In genomic region chr17:5468075-5468473, GRCh38 we compare ENCODE assay signal across 8 cellular contexts. TPM values are rescaled to one million over a fixed set of nuclear protein-coding genes. Genes with fewer than 3 reads are reported as not detected.
DNase-seq lines count a peak whose midpoint lies in the region; ATAC-seq and TF ChIP-seq lines count a peak whose summit lies in the region.

No MANE protein-coding gene starts in this region.

- peak overlapping the region; percentile 67 for H2AFZ ChIP-seq in hepatocyte

- H3K27me3 Mint-ChIP-seq in activated T-helper 17 cell treated with anti-CD3 and anti-CD28 coated beads, Interleukin-2, amount 50 U/mL, for 72 hours: no peaks in the 10 kb centered on the region

- H3K4me3 ChIP-seq in hepatocyte: peak overlapping the region; percentile 73

- peak; percentile 34 for DNase-seq in GM13976 (ENCODE audit: low spot score)
- no peak for DNase-seq in hepatocyte (ENCODE audit: low spot score)
- peak; percentile 36 for DNase-seq in stimulated activated CD4-positive, alpha-beta T cell treated with anti-CD3 and anti-CD28 coated beads, Interleukin-15, amount 100 ng/mL, for 24 hours
- no peak for DNase-seq in ureter (ENCODE audit: low spot score)
- DNase-seq in NCI-H774 (lab: John Stamatoyannopoulos, UW): no peak
- no peak for DNase-seq in middle frontal gyrus (ENCODE audit: extremely low spot score, low spot score)

- under 1% methylated on average over 17 of the region's 17 CpGs for WGBS in hepatocyte (ENCODE audit: low lambda C conversion rate, missing lambda C conversion rate)

- peaks cover 9% of the 10 kb centered on the region for H3K4me1 ChIP-seq in hepatocyte (ENCODE audit: insufficient read depth)

- H3K27ac ChIP-seq in hepatocyte: peak overlapping the region; percentile 32

- no peaks in the 10 kb centered on the region for H3K9me3 Mint-ChIP-seq in activated T-helper 17 cell treated with anti-CD3 and anti-CD28 coated beads, Interleukin-2, amount 50 U/mL, for 72 hours

- H3K79me2 ChIP-seq in hepatocyte: peaks cover 53% of the 10 kb centered on the region

- peaks cover 28% of the 10 kb centered on the region for H3K4me1 Mint-ChIP-seq in activated T-helper 17 cell treated with anti-CD3 and anti-CD28 coated beads, Interleukin-2, amount 50 U/mL, for 72 hours

- peak; percentile 4 for ATAC-seq in HG03439 (IDR thresholded peaks at IDR 0.05; ENCODE audit: unreplicated experiment)
- peak; percentile 37 for ATAC-seq in activated T-helper 17 cell treated with anti-CD3 and anti-CD28 coated beads, Interleukin-2, amount 50 U/mL, for 72 hours (replicated peaks)

- H3K4me3 Mint-ChIP-seq in activated T-helper 17 cell treated with anti-CD3 and anti-CD28 coated beads, Interleukin-2, amount 50 U/mL, for 72 hours: peak overlapping the region; percentile 92

- H3K9me3 ChIP-seq in hepatocyte (ENCODE audit: low read depth): no peaks in the 10 kb centered on the region

- peak overlapping the region; percentile 87 for H3K27ac Mint-ChIP-seq in activated T-helper 17 cell treated with anti-CD3 and anti-CD28 coated beads, Interleukin-2, amount 50 U/mL, for 72 hours

- H4K20me1 ChIP-seq in hepatocyte (ENCODE audit: insufficient read depth, poor library complexity, severe bottlenecking): no peaks in the 10 kb centered on the region

- H3K36me3 Mint-ChIP-seq in activated T-helper 17 cell treated with anti-CD3 and anti-CD28 coated beads, Interleukin-2, amount 50 U/mL, for 72 hours (ENCODE audit: low read depth): peaks cover 55% of the 10 kb centered on the region

- TF ChIP-seq CTCF in GM13976 (IDR thresholded peaks at IDR 0.05; ENCODE audit: borderline replicate concordance, control extremely low read depth, extremely low read depth, insufficient read depth, missing control alignments): no peak
- no peak for TF ChIP-seq CTCF in hepatocyte (IDR thresholded peaks at IDR 0.05; ENCODE audit: poor library complexity)

- no peaks in the 10 kb centered on the region for H3K27me3 ChIP-seq in hepatocyte

- H3K4me2 ChIP-seq in hepatocyte: peak overlapping the region; percentile 92

- no peaks in the 10 kb centered on the region for H3K9me2 ChIP-seq in hepatocyte (replicated peaks; ENCODE audit: insufficient read depth)

- H3K36me3 ChIP-seq in hepatocyte (replicated peaks; ENCODE audit: insufficient read depth, low read depth): no peaks in the 10 kb centered on the region

- in situ Hi-C loops in GM13976 (cut with MboI; ENCODE audit: low sequenced_read_pairs, unreplicated experiment): no loop called here

RNA-seq across cellular contexts. Expression of gene DHX33, which starts 0.7 kb away (rescaled TPM):
- total RNA-seq in activated T-helper 17 cell treated with anti-CD3 and anti-CD28 coated beads, Interleukin-2, amount 50 U/mL, for 72 hours: 10 to 100 TPM; 16.2 to 43.8 TPM
- 7.8 and 9.6 TPM in 2 replicates for total RNA-seq in hepatocyte
- 2.2 and 2.3 TPM in 2 replicates for polyA plus RNA-seq in hepatocyte
- 15.8 TPM for total RNA-seq in ureter

RNA-seq across cellular contexts. Expression of gene DERL2, which starts 17.9 kb away (rescaled TPM):
- total RNA-seq in activated T-helper 17 cell treated with anti-CD3 and anti-CD28 coated beads, Interleukin-2, amount 50 U/mL, for 72 hours: 10 to 100 TPM; 58.3 to 69.6 TPM
- total RNA-seq in hepatocyte: 54.3 TPM in 2 replicates
- 134 and 136 TPM in 2 replicates for polyA plus RNA-seq in hepatocyte
- total RNA-seq in ureter: 68.9 TPM

RNA-seq across cellular contexts. Expression of gene MIS12, which starts 18.3 kb away (rescaled TPM):
- total RNA-seq in activated T-helper 17 cell treated with anti-CD3 and anti-CD28 coated beads, Interleukin-2, amount 50 U/mL, for 72 hours: 10 to 100 TPM; 24.1 to 33.9 TPM
- total RNA-seq in hepatocyte: 25.7 and 33.0 TPM in 2 replicates
- polyA plus RNA-seq in hepatocyte: 19.6 and 20.8 TPM in 2 replicates
- 17.7 TPM for total RNA-seq in ureter

RNA-seq across cellular contexts. Expression of gene C1QBP, which starts 29.1 kb away (rescaled TPM):
- total RNA-seq in activated T-helper 17 cell treated with anti-CD3 and anti-CD28 coated beads, Interleukin-2, amount 50 U/mL, for 72 hours: 100 to 1,000 TPM; 164 to 396 TPM
- 145 and 149 TPM in 2 replicates for total RNA-seq in hepatocyte
- 176 and 185 TPM in 2 replicates for polyA plus RNA-seq in hepatocyte
- 143 TPM for total RNA-seq in ureter

RNA-seq across cellular contexts. Expression of gene RPAIN, which starts 48.1 kb away (rescaled TPM):
- 10 to 100 TPM; 32.9 to 33.8 TPM for total RNA-seq in activated T-helper 17 cell treated with anti-CD3 and anti-CD28 coated beads, Interleukin-2, amount 50 U/mL, for 72 hours
- total RNA-seq in hepatocyte (57.4 and 57.6 TPM in 2 replicates), ureter (41.7 TPM)
- 51.6 and 60.7 TPM in 2 replicates for polyA plus RNA-seq in hepatocyte

Comparison
In these comparisons a context has a peak if more than half of its experiments do, and no peak if none do; other contexts are left out.
1. DNase-seq: peak in GM13976 (single experiment) and stimulated activated CD4-positive, alpha-beta T cell treated with anti-CD3 and anti-CD28 coated beads, Interleukin-15, amount 100 ng/mL, for 24 hours (single experiment); none in hepatocyte (single experiment), ureter (single experiment), NCI-H774 (single experiment) and middle frontal gyrus (single experiment).